ENCODE assay signal across 14 cellular contexts in the genomic region with DNA sequence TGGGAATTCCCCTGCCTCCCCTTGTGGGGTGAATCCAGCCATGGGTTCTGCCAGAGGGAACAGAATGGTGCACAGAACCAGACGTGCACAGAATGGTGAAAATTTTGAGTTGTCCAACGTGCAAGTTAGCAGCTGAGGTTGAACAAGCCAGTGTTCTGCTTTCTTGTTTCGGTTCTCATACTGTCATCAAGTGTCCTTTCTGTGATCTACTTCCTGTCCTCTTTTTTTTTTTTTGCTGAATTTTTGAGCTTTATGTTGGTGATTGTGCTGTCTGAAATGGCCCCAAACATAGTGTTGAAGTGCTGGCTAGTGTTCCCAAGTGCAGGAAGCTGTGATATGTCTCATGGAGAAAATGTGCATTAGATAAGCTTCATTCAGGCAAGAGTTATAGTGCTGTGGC. TPM values are rescaled to one million over a fixed set of nuclear protein-coding genes. Genes with fewer than 3 reads are reported as not detected.
DNase-seq lines count a peak whose midpoint lies in the region; ATAC-seq and TF ChIP-seq lines count a peak whose summit lies in the region.
"Had no signal": no experiment of that assay in that cellular context is flagged by ENCODE, and none has a peak within 500 bp of the region (broad histone marks: within the 10 kb centered on the region; RNA-seq: fewer than 3 reads in every experiment).

No MANE protein-coding gene starts in this region.

- no peaks in the 10 kb centered on the region for H3K9me3 ChIP-seq in esophagus muscularis mucosa
- no peaks in the 10 kb centered on the region for H3K9me3 ChIP-seq in right cardiac atrium (ENCODE audit: control insufficient read depth, low read length)
- H3K9me3 ChIP-seq: heart left ventricle had no signal

- H3K27me3 ChIP-seq in esophagus muscularis mucosa (no peaks in the 10 kb centered on the region), brain microvascular endothelial cell (replicated peaks) (no peaks in the 10 kb centered on the region), right cardiac atrium (ENCODE audit: control insufficient read depth, insufficient read depth) (no peaks in the 10 kb centered on the region)
- H3K27me3 ChIP-seq: heart left ventricle had no signal

- no peak overlapping the region for H3K4me3 ChIP-seq in esophagus muscularis mucosa
- H3K4me3 ChIP-seq in brain microvascular endothelial cell (ENCODE audit: low read depth, low read length) = no peak overlapping the region
- H3K4me3 ChIP-seq in right cardiac atrium (ENCODE audit: low read length) = no peak overlapping the region
- H3K4me3 ChIP-seq: heart left ventricle, SK-N-MC had no signal

- ATAC-seq in GM18520 (IDR thresholded peaks at IDR 0.05; ENCODE audit: unreplicated experiment) (peak; percentile 75), GM21576 (IDR thresholded peaks at IDR 0.05; ENCODE audit: unreplicated experiment) (peak; percentile 95), HG03469 (IDR thresholded peaks at IDR 0.05; ENCODE audit: unreplicated experiment) (peak; percentile 88), right cardiac atrium (no peak)
- ATAC-seq: activated CD8-positive, alpha-beta T cell treated with anti-CD3 and anti-CD28 coated beads for 36 hours; heart left ventricle had no signal

- 66% methylated on average over 3 of the region's 3 CpGs for WGBS in esophagus muscularis mucosa
- 43% methylated on average over 3 of the region's 3 CpGs for WGBS in right cardiac atrium

- H3K36me3 ChIP-seq in esophagus muscularis mucosa = no peaks in the 10 kb centered on the region
- no peaks in the 10 kb centered on the region for H3K36me3 ChIP-seq in brain microvascular endothelial cell (replicated peaks)
- H3K36me3 ChIP-seq: heart left ventricle had no signal

- no peak for TF ChIP-seq POLR2A in esophagus muscularis mucosa (IDR thresholded peaks at IDR 0.05; ENCODE audit: low read depth)

- in situ Hi-C loops in brain microvascular endothelial cell (cut with HindIII; ENCODE audit: low pct_ligation_motif_present, low sequenced_read_pairs) = no loop called here

- intact Hi-C loops in esophagus muscularis mucosa (cut with DNase I) = no loop called here
- intact Hi-C loops in right cardiac atrium (cut with DNase I) = no loop called here

- H3K27ac ChIP-seq in esophagus muscularis mucosa (replicated peaks in 1 of 4) (no peak overlapping the region), brain microvascular endothelial cell (no peak overlapping the region), right cardiac atrium (ENCODE audit: low read length) (no peak overlapping the region)
- H3K27ac ChIP-seq: heart left ventricle, SK-N-MC had no signal

- TF ChIP-seq CTCF in esophagus muscularis mucosa (IDR thresholded peaks at IDR 0.05) (no peak), brain microvascular endothelial cell (IDR thresholded peaks at IDR 0.05; ENCODE audit: low read depth, low read length, missing control alignments) (no peak)

- TF ChIP-seq EP300 in esophagus muscularis mucosa (IDR thresholded peaks at IDR 0.05) = no peak

- H3K4me1 ChIP-seq in esophagus muscularis mucosa = peaks cover 0 to 6% (median 0%) of the 10 kb centered on the region in 4 donors
- no peaks in the 10 kb centered on the region for H3K4me1 ChIP-seq in right cardiac atrium (ENCODE audit: control insufficient read depth, insufficient read depth, low read length)
- H3K4me1 ChIP-seq: heart left ventricle had no signal

- DNase-seq in esophagus muscularis mucosa (ENCODE audit: extremely low spot score) (peak; percentile 66), brain microvascular endothelial cell (no peak), NCI-H2081 treated with DMSO at 0.1 percent for 48 hours (lab: John Stamatoyannopoulos, UW) (no peak), right cardiac atrium (no peak), NCI-H526 treated with DMSO at 0.1 percent for 48 hours (lab: John Stamatoyannopoulos, UW) (no peak)
- DNase-seq: activated CD8-positive, alpha-beta T cell treated with anti-CD3 and anti-CD28 coated beads for 36 hours; C1 segment of cervical spinal cord; heart left ventricle; Kasumi-1; stimulated activated naive CD4-positive, alpha-beta T cell treated with Interleukin-2 at 50 U/mL for 16 hours had no signal

RNA-seq across cellular contexts. Expression of a gene that starts 21.6 kb away (rescaled TPM):
- total RNA-seq in esophagus muscularis mucosa = 10 to 100 TPM; 46.1 to 95.1 (median 74.9) TPM
- 10 to 100 TPM; 22.5 to 34.4 (median 26.7) TPM for total RNA-seq in right cardiac atrium
- polyA plus RNA-seq in right cardiac atrium = 16.5 TPM

Comparison
In these comparisons a context has a peak if more than half of its experiments do, and no peak if none do; other contexts are left out.
1. ATAC-seq: peak in GM18520 (single experiment), GM21576 (single experiment) and HG03469 (single experiment); none in right cardiac atrium (0 of 2).